Comparison of ENCODE assay signal across 36 cellular contexts in the genomic region with DNA sequence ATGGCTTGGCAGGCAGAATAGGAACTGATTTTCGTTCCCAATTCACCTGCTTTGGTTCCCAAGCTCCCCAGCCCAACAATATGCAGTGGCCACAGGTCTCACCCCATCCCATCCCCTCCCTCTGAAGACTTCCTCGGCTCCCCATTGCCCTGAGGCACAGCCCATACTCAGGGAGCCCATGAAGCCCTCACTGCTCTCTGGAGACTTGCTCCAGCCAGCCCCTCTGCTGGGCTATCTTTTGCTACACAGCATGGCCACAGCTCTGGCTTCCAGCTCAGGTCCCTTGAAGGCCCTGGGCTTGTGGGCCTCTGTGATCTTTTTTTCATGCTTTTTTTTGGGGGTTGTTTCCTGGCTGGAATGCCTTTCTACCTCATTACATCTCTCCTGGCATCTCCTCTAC. TPM values are rescaled to one million over a fixed set of nuclear protein-coding genes. Genes with fewer than 3 reads are reported as not detected.
"Had no signal": no experiment of that assay in that cellular context is flagged by ENCODE, and none has a peak within 500 bp of the region (broad histone marks: within the 10 kb centered on the region; RNA-seq: fewer than 3 reads in every experiment).

No MANE protein-coding gene starts in this region.

- H3K4me3 ChIP-seq: esophagus squamous epithelium had no signal

- H3K9me3 Mint-ChIP-seq: activated CD4-positive, alpha-beta memory T cell treated with anti-CD3 and anti-CD28 coated beads for 36 hours; activated CD4-positive, alpha-beta T cell treated with anti-CD3 and anti-CD28 coated beads, Interleukin-2, amount 10 ng/mL, durations not matched to agents 24 days and 14 days; activated T-helper 1 cell treated with anti-CD3 and anti-CD28 coated beads, Interleukin-12 subunit alpha, Interleukin-12 subunit beta, Interleukin-2, Interleukin-4 antibody, amounts not matched to agents 30 ng/mL and 10 ng/mL and 1 ng/mL, durations not matched to agents 14 hours and 24 hours and 36 hours; activated T-helper 2 cell treated with anti-CD3 and anti-CD28 coated beads, Interferon-gamma antibody, Interleukin-2, Interleukin-4, amounts not matched to agents 10 μg/mL and 5 μg/mL and 100 μg/mL, durations not matched to agents 14 hours and 24 hours and 36 hours; central memory CD8-positive, alpha-beta T cell; effector memory CD8-positive, alpha-beta T cell had no signal

- H3K27ac Mint-ChIP-seq: activated CD4-positive, alpha-beta memory T cell treated with anti-CD3 and anti-CD28 coated beads for 36 hours; activated CD4-positive, alpha-beta T cell treated with anti-CD3 and anti-CD28 coated beads for 36 hours; activated CD4-positive, alpha-beta T cell treated with anti-CD3 and anti-CD28 coated beads, Interleukin-2, amount 10 ng/mL, durations not matched to agents 24 days and 14 days; activated CD8-positive, alpha-beta memory T cell treated with anti-CD3 and anti-CD28 coated beads, Interleukin-2, amount 10 ng/mL, durations not matched to agents 7 days and 5 days; activated CD8-positive, alpha-beta T cell treated with anti-CD3 and anti-CD28 coated beads, Interleukin-2, amount 10 ng/mL, durations not matched to agents 7 days and 5 days; activated naive CD8-positive, alpha-beta T cell; activated T-helper 1 cell treated with anti-CD3 and anti-CD28 coated beads, Interleukin-12 subunit alpha, Interleukin-12 subunit beta, Interleukin-2, Interleukin-4 antibody, amounts not matched to agents 30 ng/mL and 10 ng/mL and 1 ng/mL, durations not matched to agents 14 hours and 24 hours and 36 hours; activated T-helper 2 cell treated with anti-CD3 and anti-CD28 coated beads, Interferon-gamma antibody, Interleukin-2, Interleukin-4, amounts not matched to agents 10 μg/mL and 5 μg/mL and 100 μg/mL, durations not matched to agents 14 hours and 24 hours and 36 hours; effector memory CD8-positive, alpha-beta T cell had no signal

- H3K36me3 ChIP-seq: brain microvascular endothelial cell, esophagus squamous epithelium had no signal

- H3K27ac ChIP-seq: brain microvascular endothelial cell, esophagus squamous epithelium had no signal

- ATAC-seq: activated CD4-positive, alpha-beta T cell treated with anti-CD3 and anti-CD28 coated beads for 36 hours; activated CD8-positive, alpha-beta memory T cell treated with anti-CD3 and anti-CD28 coated beads, Interleukin-2, amount 10 ng/mL, durations not matched to agents 7 days and 5 days; activated CD8-positive, alpha-beta T cell treated with anti-CD3 and anti-CD28 coated beads, Interleukin-2, amount 10 ng/mL, durations not matched to agents 7 days and 5 days; effector memory CD8-positive, alpha-beta T cell had no signal

- DNase-seq: activated CD4-positive, alpha-beta memory T cell treated with anti-CD3 and anti-CD28 coated beads for 36 hours; activated CD4-positive, alpha-beta T cell treated with anti-CD3 and anti-CD28 coated beads for 36 hours; activated CD4-positive, alpha-beta T cell treated with anti-CD3 and anti-CD28 coated beads, Interleukin-2, amount 10 ng/mL, durations not matched to agents 24 days and 14 days; activated CD4-positive, CD25-positive, alpha-beta regulatory T cell; activated CD4-positive, CD25-positive, alpha-beta regulatory T cell treated with anti-CD3 and anti-CD28 coated beads, Interleukin-2, amount 50 U/mL, for 72 hours; activated CD8-positive, alpha-beta memory T cell treated with anti-CD3 and anti-CD28 coated beads, Interleukin-2, amount 10 ng/mL, durations not matched to agents 7 days and 5 days; activated CD8-positive, alpha-beta memory T cell treated with anti-CD3 and anti-CD28 coated beads, Interleukin-2, amount 50 U/mL, for 4 hours; activated CD8-positive, alpha-beta T cell treated with anti-CD3 and anti-CD28 coated beads, Interleukin-2, amount 10 ng/mL, durations not matched to agents 7 days and 5 days; activated gamma-delta T cell treated with Interleukin-2 at 50 U/mL for 16 hours; activated naive CD4-positive, alpha-beta T cell treated with anti-CD3 and anti-CD28 coated beads, Interleukin-2, amount 50 U/mL, for 16 hours; activated naive CD4-positive, alpha-beta T cell treated with Interleukin-2 at 50 U/mL for 16 hours; activated T-cell treated with anti-CD3 and anti-CD28 coated beads, Interleukin-2, amount 50 U/mL, for 1 hour; activated T-cell treated with anti-CD3 and anti-CD28 coated beads, Interleukin-2, amount 50 U/mL, for 48 hours; amniotic stem cell; anterior cingulate cortex; brain microvascular endothelial cell; cortex of kidney; dermis blood vessel endothelial cell; effector CD4-positive, alpha-beta T cell; effector memory CD8-positive, alpha-beta T cell; erythroblast; esophagus squamous epithelium; foreskin melanocyte; head of caudate nucleus; T-helper 2 cell had no signal

- H3K36me3 Mint-ChIP-seq: activated CD4-positive, alpha-beta memory T cell treated with anti-CD3 and anti-CD28 coated beads for 36 hours; activated CD8-positive, alpha-beta memory T cell treated with anti-CD3 and anti-CD28 coated beads, Interleukin-2, amount 10 ng/mL, durations not matched to agents 7 days and 5 days; activated naive CD8-positive, alpha-beta T cell had no signal

- H3K9me3 ChIP-seq: esophagus squamous epithelium had no signal

- H3K4me1 Mint-ChIP-seq: central memory CD8-positive, alpha-beta T cell had no signal

- H3K4me3 Mint-ChIP-seq: activated CD4-positive, alpha-beta memory T cell treated with anti-CD3 and anti-CD28 coated beads for 36 hours; activated CD4-positive, alpha-beta T cell treated with anti-CD3 and anti-CD28 coated beads for 36 hours; activated CD4-positive, alpha-beta T cell treated with anti-CD3 and anti-CD28 coated beads, Interleukin-2, amount 10 ng/mL, durations not matched to agents 24 days and 14 days; activated CD8-positive, alpha-beta memory T cell treated with anti-CD3 and anti-CD28 coated beads, Interleukin-2, amount 10 ng/mL, durations not matched to agents 7 days and 5 days; activated CD8-positive, alpha-beta T cell treated with anti-CD3 and anti-CD28 coated beads, Interleukin-2, amount 10 ng/mL, durations not matched to agents 7 days and 5 days; activated naive CD8-positive, alpha-beta T cell; activated T-helper 1 cell treated with anti-CD3 and anti-CD28 coated beads, Interleukin-12 subunit alpha, Interleukin-12 subunit beta, Interleukin-2, Interleukin-4 antibody, amounts not matched to agents 30 ng/mL and 10 ng/mL and 1 ng/mL, durations not matched to agents 14 hours and 24 hours and 36 hours; central memory CD8-positive, alpha-beta T cell; effector memory CD8-positive, alpha-beta T cell had no signal

- H3K27me3 ChIP-seq: brain microvascular endothelial cell had no signal

RNA-seq across cellular contexts. Expression of gene RNF222, which starts 8.5 kb away (rescaled TPM):
- total RNA-seq: activated CD4-positive, alpha-beta memory T cell treated with anti-CD3 and anti-CD28 coated beads for 36 hours; activated CD4-positive, alpha-beta T cell treated with anti-CD3 and anti-CD28 coated beads for 36 hours; activated CD4-positive, alpha-beta T cell treated with anti-CD3 and anti-CD28 coated beads, Interleukin-2, amount 10 ng/mL, durations not matched to agents 24 days and 14 days; activated CD8-positive, alpha-beta memory T cell treated with anti-CD3 and anti-CD28 coated beads for 36 hours; activated T-helper 1 cell treated with anti-CD3 and anti-CD28 coated beads, Interleukin-12 subunit alpha, Interleukin-12 subunit beta, Interleukin-2, Interleukin-4 antibody, amounts not matched to agents 30 ng/mL and 10 ng/mL and 1 ng/mL, durations not matched to agents 14 hours and 24 hours and 36 hours; activated T-helper 2 cell treated with anti-CD3 and anti-CD28 coated beads, Interferon-gamma antibody, Interleukin-2, Interleukin-4, amounts not matched to agents 10 μg/mL and 5 μg/mL and 100 μg/mL, durations not matched to agents 14 hours and 24 hours and 36 hours; astrocyte; cardiac septum; cerebellum; dermis blood vessel endothelial cell; fibroblast of lung; fibroblast of villous mesenchyme; T-helper 1 cell treated with Interleukin-12 subunit alpha and Interleukin-12 subunit beta and Interleukin-4 antibody, amounts not matched to agents 30 ng/mL and 1 ng/mL, for 36 hours had no signal
